ENCODE assay signal across 34 cellular contexts in genomic region chr2:18630941-18631340, GRCh38. TPM values are rescaled to one million over a fixed set of nuclear protein-coding genes. Genes with fewer than 3 reads are reported as not detected.
DNase-seq lines count a peak whose midpoint lies in the region; ATAC-seq, FAIRE-seq and TF ChIP-seq lines count a peak whose summit lies in the region.
"Had no signal": no experiment of that assay in that cellular context is flagged by ENCODE, and none has a peak within 500 bp of the region (broad histone marks: within the 10 kb centered on the region; RNA-seq: fewer than 3 reads in every experiment).

No MANE protein-coding gene starts in this region.

- peak; percentile 21 for ATAC-seq in foreskin keratinocyte
- ATAC-seq in HG03571 (IDR thresholded peaks at IDR 0.05; ENCODE audit: unreplicated experiment), result no peak
- ATAC-seq in psoas muscle, result no peak
- ATAC-seq in left colon, result no peak
- ATAC-seq: activated CD8-positive, alpha-beta memory T cell treated with anti-CD3 and anti-CD28 coated beads, Interleukin-2, amount 10 ng/mL, durations not matched to agents 7 days and 5 days; CD8-positive, alpha-beta T cell; naive thymus-derived CD4-positive, alpha-beta T cell; stimulated activated naive CD8-positive, alpha-beta T cell treated with anti-CD3 and anti-CD28 coated beads, Interleukin-15, Interleukin-2, amounts not matched to agents 100 U/mL and 50 U/mL, for 24 hours; WTC11 had no signal

- no peak overlapping the region for H3K9ac ChIP-seq in astrocyte (ENCODE audit: low read length)

- peak; percentile 63 for FAIRE-seq in astrocyte (lab: Jason Lieb, UNC)
- FAIRE-seq: colon, G401.6, urothelium cell line had no signal

- H3K27me3 ChIP-seq in breast epithelium (no peaks in the 10 kb centered on the region), astrocyte (ENCODE audit: insufficient read depth, low read length) (no peaks in the 10 kb centered on the region), foreskin keratinocyte (no peaks in the 10 kb centered on the region), psoas muscle (ENCODE audit: insufficient read depth in 3 of 3, low read length in 2 of 3) (no peaks in the 10 kb centered on the region)
- no peaks in the 10 kb centered on the region for H3K27me3 ChIP-seq in effector memory CD4-positive, alpha-beta T cell (replicated peaks; ENCODE audit: control insufficient read depth, insufficient read depth, low read length, poor library complexity, severe bottlenecking)
- H3K27me3 ChIP-seq: adrenal gland, testis had no signal

- H3K27ac Mint-ChIP-seq in MCF 10A (ENCODE audit: low read depth, unreplicated experiment) (peak overlapping the region; percentile 24), astrocyte (ENCODE audit: unreplicated experiment) (no peak overlapping the region)
- H3K27ac Mint-ChIP-seq: activated CD8-positive, alpha-beta memory T cell treated with anti-CD3 and anti-CD28 coated beads, Interleukin-2, amount 10 ng/mL, durations not matched to agents 7 days and 5 days; brain; CD8-positive, alpha-beta T cell; naive thymus-derived CD4-positive, alpha-beta T cell; WTC11 had no signal

- H3K36me3 ChIP-seq in breast epithelium (no peaks in the 10 kb centered on the region), astrocyte (ENCODE audit: insufficient read depth, low read length) (no peaks in the 10 kb centered on the region), psoas muscle (ENCODE audit: insufficient read depth in 1 of 2, low read depth in 1 of 2) (no peaks in the 10 kb centered on the region)
- no peaks in the 10 kb centered on the region for H3K36me3 ChIP-seq in effector memory CD4-positive, alpha-beta T cell (ENCODE audit: control insufficient read depth, insufficient read depth, low read length)
- H3K36me3 ChIP-seq: adrenal gland, HAP-1 had no signal

- intact Hi-C loops in MCF 10A (cut with micrococcal nuclease), result no loop called here
- intact Hi-C loops in breast epithelium (cut with DNase I; ENCODE audit: low total_unique reads), result no loop called here
- intact Hi-C loops in psoas muscle (cut with DNase I), result no loop called here
- intact Hi-C loops in left colon (cut with DNase I, micrococcal nuclease), result no loop called here

- no peaks in the 10 kb centered on the region for H3K27me3 Mint-ChIP-seq in MCF 10A (ENCODE audit: insufficient read depth, unreplicated experiment)
- H3K27me3 Mint-ChIP-seq in astrocyte (ENCODE audit: low read depth, unreplicated experiment), result no peaks in the 10 kb centered on the region
- H3K27me3 Mint-ChIP-seq: activated CD8-positive, alpha-beta memory T cell treated with anti-CD3 and anti-CD28 coated beads, Interleukin-2, amount 10 ng/mL, durations not matched to agents 7 days and 5 days; brain; naive thymus-derived CD4-positive, alpha-beta T cell had no signal

- H3K79me2 ChIP-seq in astrocyte (ENCODE audit: insufficient read depth, low read length), result no peaks in the 10 kb centered on the region

- no peaks in the 10 kb centered on the region for H3K36me3 Mint-ChIP-seq in MCF 10A (ENCODE audit: insufficient read depth, unreplicated experiment)
- H3K36me3 Mint-ChIP-seq in astrocyte (ENCODE audit: low read depth, unreplicated experiment), result no peaks in the 10 kb centered on the region
- H3K36me3 Mint-ChIP-seq: brain had no signal

- DNase-seq in MCF 10A (ENCODE audit: unreplicated experiment) (no peak), breast epithelium (ENCODE audit: low spot score in 2 of 2) (no peak), astrocyte (ENCODE audit: low read depth) (no peak), foreskin keratinocyte (peak in 1 of 2 donors; percentile 66), psoas muscle (no peak), left colon (no peak)
- no peak for DNase-seq in effector memory CD4-positive, alpha-beta T cell
- DNase-seq: activated CD4-positive, alpha-beta T cell treated with anti-CD3 and anti-CD28 coated beads, Interleukin-2, amount 50 U/mL, for 1 hour; activated CD8-positive, alpha-beta memory T cell treated with anti-CD3 and anti-CD28 coated beads, Interleukin-2, amount 10 ng/mL, durations not matched to agents 7 days and 5 days; activated naive CD4-positive, alpha-beta T cell treated with Interleukin-2 at 50 U/mL for 16 hours; adrenal gland; CD8-positive, alpha-beta T cell; DMS153; effector CD8-positive, alpha-beta T cell; hypothalamus; left ventricle myocardium inferior; naive thymus-derived CD4-positive, alpha-beta T cell; NCI-H1048; NCI-H1694 treated with DMSO at 0.1 percent for 48 hours; NK-92 treated with Interleukin-12 subunit alpha and Interleukin-12 subunit beta, amount 100 ng/mL, for 24 hours; nucleus accumbens; stimulated activated naive CD8-positive, alpha-beta T cell treated with anti-CD3 and anti-CD28 coated beads, Interleukin-15, Interleukin-2, amounts not matched to agents 100 U/mL and 50 U/mL, for 24 hours; testis had no signal

- TF ChIP-seq CTCF in MCF 10A (IDR thresholded peaks at IDR 0.05; ENCODE audit: unreplicated experiment), result no peak
- no peak for TF ChIP-seq CTCF in breast epithelium (IDR thresholded peaks at IDR 0.05)
- TF ChIP-seq CTCF in astrocyte (IDR thresholded peaks at IDR 0.05; ENCODE audit: insufficient read depth, low read depth, low read length), result no peak
- no peak for TF ChIP-seq CTCF in foreskin keratinocyte (conservative IDR thresholded peaks at IDR 0.05)
- no peak for TF ChIP-seq CTCF in psoas muscle (IDR thresholded peaks at IDR 0.05)

- H3K4me3 Mint-ChIP-seq in MCF 10A (ENCODE audit: unreplicated experiment) (no peak overlapping the region), astrocyte (ENCODE audit: unreplicated experiment) (no peak overlapping the region)
- H3K4me3 Mint-ChIP-seq: activated CD8-positive, alpha-beta memory T cell treated with anti-CD3 and anti-CD28 coated beads, Interleukin-2, amount 10 ng/mL, durations not matched to agents 7 days and 5 days; brain; CD8-positive, alpha-beta T cell; naive thymus-derived CD4-positive, alpha-beta T cell; WTC11 had no signal

- no peak overlapping the region for H3K4me2 ChIP-seq in astrocyte (ENCODE audit: low read length)

- POLR2A ChIA-PET in MCF 10A (lab: Yijun Ruan, JAX), result no interaction called here

- no peak overlapping the region for H2AFZ ChIP-seq in astrocyte (ENCODE audit: low read depth, low read length)

- H3K4me3 ChIP-seq in breast epithelium (no peak overlapping the region), astrocyte (ENCODE audit: insufficient read depth, low read depth, low read length) (no peak overlapping the region), psoas muscle (no peak overlapping the region)
- no peak overlapping the region for H3K4me3 ChIP-seq in effector memory CD4-positive, alpha-beta T cell (ENCODE audit: insufficient read depth, low read depth, low read length, poor library complexity, severe bottlenecking)
- H3K4me3 ChIP-seq: adrenal gland, HAP-1, left ventricle myocardium inferior, testis had no signal

- CTCF ChIA-PET in MCF 10A (lab: Yijun Ruan, JAX), result interaction anchor here (0.5 to 0.7 kb wide), 2 partner anchors 11 to 105 kb away, joined by 3 read pairs; no protein-coding TSS in a partner anchor

- H3K9me3 Mint-ChIP-seq in MCF 10A (ENCODE audit: unreplicated experiment) (peaks cover 12% of the 10 kb centered on the region), astrocyte (ENCODE audit: unreplicated experiment) (peaks cover 21% of the 10 kb centered on the region)

- H3K27ac ChIP-seq in breast epithelium (no peak overlapping the region), astrocyte (ENCODE audit: low read depth, low read length) (no peak overlapping the region), foreskin keratinocyte (no peak overlapping the region), psoas muscle (no peak overlapping the region)
- no peak overlapping the region for H3K27ac ChIP-seq in effector memory CD4-positive, alpha-beta T cell (ENCODE audit: insufficient read depth, low read length, poor library complexity, severe bottlenecking)
- H3K27ac ChIP-seq: adrenal gland, left ventricle myocardium inferior, testis had no signal

- no peak for TF ChIP-seq POLR2A in breast epithelium (IDR thresholded peaks at IDR 0.05)

- H4K20me1 ChIP-seq in astrocyte (ENCODE audit: insufficient read depth, low read length), result no peaks in the 10 kb centered on the region

- BruUV-seq in MCF 10A (replicated peaks; lab: Mats Ljungman, UMichigan), result no TSS peak

- H3K4me1 ChIP-seq in breast epithelium (no peaks in the 10 kb centered on the region), astrocyte (ENCODE audit: insufficient read depth, low read length) (peaks cover 20% of the 10 kb centered on the region), foreskin keratinocyte (peaks cover 40% of the 10 kb centered on the region), psoas muscle (no peaks in the 10 kb centered on the region)
- no peaks in the 10 kb centered on the region for H3K4me1 ChIP-seq in effector memory CD4-positive, alpha-beta T cell (ENCODE audit: control insufficient read depth, insufficient read depth, low read length, poor library complexity, severe bottlenecking)
- H3K4me1 ChIP-seq: HAP-1 had no signal

- H3K4me1 Mint-ChIP-seq in MCF 10A (ENCODE audit: insufficient read depth, unreplicated experiment) (peaks cover 21% of the 10 kb centered on the region), astrocyte (ENCODE audit: low read depth, unreplicated experiment) (peaks cover 7% of the 10 kb centered on the region)
- H3K4me1 Mint-ChIP-seq: activated CD8-positive, alpha-beta memory T cell treated with anti-CD3 and anti-CD28 coated beads, Interleukin-2, amount 10 ng/mL, durations not matched to agents 7 days and 5 days; brain; WTC11 had no signal

- peaks cover 6 to 21% of the 10 kb centered on the region in 2 donors for H3K9me3 ChIP-seq in breast epithelium
- H3K9me3 ChIP-seq in astrocyte (ENCODE audit: insufficient read depth, low read depth, low read length), result no peaks in the 10 kb centered on the region
- H3K9me3 ChIP-seq in effector memory CD4-positive, alpha-beta T cell (ENCODE audit: control insufficient read depth, low read length), result no peaks in the 10 kb centered on the region
- peaks cover 16% of the 10 kb centered on the region for H3K9me3 ChIP-seq in psoas muscle
- H3K9me3 ChIP-seq: HAP-1, testis had no signal

RNA-seq across cellular contexts. Expression of gene NT5C1B, which starts 41.6 kb away (rescaled TPM):
- total RNA-seq in MCF 10A (2022) (not detected in 2 replicates), breast epithelium (not detected), astrocyte (not detected in 2 replicates), foreskin keratinocyte (not detected in 2 replicates), psoas muscle (not detected), left colon (not detected)
- polyA plus RNA-seq in foreskin keratinocyte (not detected in 2 replicates), psoas muscle (not detected)
- total RNA-seq: A172; activated CD8-positive, alpha-beta memory T cell treated with anti-CD3 and anti-CD28 coated beads, Interleukin-2, amount 10 ng/mL, durations not matched to agents 7 days and 5 days; adrenal gland; CD8-positive, alpha-beta T cell; left ventricle myocardium inferior; naive thymus-derived CD4-positive, alpha-beta T cell; NCI-H460; pulmonary artery endothelial cell; WTC11 had no signal
- polyA plus RNA-seq: adrenal gland, esophagus had no signal
